ENCODE assay signal across 1 cellular context in genomic region chr3:160169139-160169830, GRCh38.
TF ChIP-seq lines count a peak whose summit lies in the region.

No MANE protein-coding gene starts in this region.

TF ChIP-seq in K562, 482 proteins besides CTCF, POLR2A, EP300 and RAD21 (continued from another document):
- peak; percentile 40; the same call in 1 of the 2 replicates for TF ChIP-seq TFAP4 (CRISPR knock-in tag; IDR thresholded peaks at IDR 0.05; ENCODE audit: borderline replicate concordance)
- 0 out of 2 replicates have a peak, but pooled peaks have one; percentile 16 for TF ChIP-seq EHMT2 (IDR thresholded peaks at IDR 0.05)
- TF ChIP-seq MXD1 (CRISPR knock-in tag; IDR thresholded peaks at IDR 0.05; ENCODE audit: borderline replicate concordance, poor library complexity, severe bottlenecking) = no peak
- peak; percentile 56; the same call in 1 of the 2 replicates for TF ChIP-seq MAFF (IDR thresholded peaks at IDR 0.05; ENCODE audit: low read length)
- peak; percentile 31; the same call in 1 of the 2 replicates for TF ChIP-seq FOSL1 (tag; conservative IDR thresholded peaks at IDR 0.05)
- TF ChIP-seq NEUROD1 (IDR thresholded peaks at IDR 0.05; ENCODE audit: borderline replicate concordance, low read depth, low read length, partially characterized antibody) = no peak
- TF ChIP-seq NFE2L1 (tag; IDR thresholded peaks at IDR 0.05; ENCODE audit: borderline replicate concordance, low read depth) = peak; percentile 48
- peak; percentile 57; the same call in 1 of the 2 replicates for TF ChIP-seq MAFK (IDR thresholded peaks at IDR 0.05; ENCODE audit: low read length)
- no peak for TF ChIP-seq ZFP36 (IDR thresholded peaks at IDR 0.05; ENCODE audit: low read depth, low read length, partially characterized antibody)
- peak; percentile 93 for TF ChIP-seq MAFG (tag; conservative IDR thresholded peaks at IDR 0.05)
